ENCODE assay signal across 1 cellular context in genomic region chr5:100802188-100802587, GRCh38.
A peak's percentile ranks its signal among the peaks of the same experiment; 100 is the strongest.
TF ChIP-seq lines count a peak whose summit lies in the region.

No MANE protein-coding gene starts in this region.

TF ChIP-seq in GM12878, 131 proteins besides CTCF, POLR2A, EP300 and RAD21:
- TF ChIP-seq ZBTB33 (IDR thresholded peaks at IDR 0.05) (0 out of 2 replicates have a peak, but pooled peaks have one; percentile 29), TBL1XR1 (IDR thresholded peaks at IDR 0.05; ENCODE audit: low read depth, low read length) (no peak)
